15 cellular contexts compared by ENCODE assay signal in genomic region chr9:113464672-113465271, GRCh38. TPM values are rescaled to one million over a fixed set of nuclear protein-coding genes. Genes with fewer than 3 reads are reported as not detected.
A peak's percentile ranks its signal among the peaks of the same experiment; 100 is the strongest.
DNase-seq lines count a peak whose midpoint lies in the region; ATAC-seq and TF ChIP-seq lines count a peak whose summit lies in the region.
"Had no signal": no experiment of that assay in that cellular context is flagged by ENCODE, and none has a peak within 500 bp of the region (broad histone marks: within the 10 kb centered on the region; RNA-seq: fewer than 3 reads in every experiment).

No MANE protein-coding gene starts in this region.

- BruUV-seq in PC-9 (replicated peaks; lab: Mats Ljungman, UMichigan), result no TSS peak

- CTCF ChIA-PET in PC-9 (lab: Charles Lee), result no interaction called here

- peak overlapping the region; percentile 77 for H3K4me3 ChIP-seq in PC-9
- H3K4me3 ChIP-seq in mesenchymal stem cell (ENCODE audit: insufficient read depth in 1 of 2, low read depth in 1 of 2, low read length in 2 of 2), result no peak overlapping the region
- peak overlapping the region; percentile 79 to 84 for H3K4me3 ChIP-seq in stomach smooth muscle (ENCODE audit: low read length in 2 of 2)
- H3K4me3 ChIP-seq: lung had no signal

- no peak overlapping the region for H3K18ac ChIP-seq in mesenchymal stem cell (ENCODE audit: low read depth in 1 of 2, low read length in 2 of 2)

- no peaks in the 10 kb centered on the region for H3K9me3 ChIP-seq in PC-9 (ENCODE audit: insufficient read depth, low read depth)
- H3K9me3 ChIP-seq in mesenchymal stem cell (ENCODE audit: control insufficient read depth, low read length), result no peaks in the 10 kb centered on the region
- no peaks in the 10 kb centered on the region for H3K9me3 ChIP-seq in stomach smooth muscle (ENCODE audit: control insufficient read depth in 2 of 2, low read length in 2 of 2)

- H3K79me2 ChIP-seq in PC-9 (ENCODE audit: low read depth), result peaks cover 59% of the 10 kb centered on the region

- WGBS in mesenchymal stem cell, result 89% methylated on average over 5 of the region's 5 CpGs

- no peak overlapping the region for H2BK12ac ChIP-seq in mesenchymal stem cell (ENCODE audit: low read length in 2 of 2)

- intact Hi-C loops in PC-9 (cut with micrococcal nuclease; ENCODE audit: unreplicated experiment), result loop anchor here (1.0 kb wide), 1 partner anchor 9 kb away; no protein-coding TSS in a partner anchor

- H2BK15ac ChIP-seq in mesenchymal stem cell (ENCODE audit: low read depth, poor library complexity, severe bottlenecking), result no peak overlapping the region

- H3K4me1 ChIP-seq in PC-9 (replicated peaks; ENCODE audit: insufficient read depth) (peaks cover 31% of the 10 kb centered on the region), mesenchymal stem cell (ENCODE audit: control insufficient read depth, insufficient read depth, low read depth, low read length) (peaks cover 28% of the 10 kb centered on the region), stomach smooth muscle (ENCODE audit: control insufficient read depth, insufficient read depth, low read length) (peaks cover 27% of the 10 kb centered on the region)

- H3K27me3 ChIP-seq in PC-9 (ENCODE audit: insufficient read depth, low read depth) (no peaks in the 10 kb centered on the region), mesenchymal stem cell (ENCODE audit: control insufficient read depth in 1 of 2, insufficient read depth in 1 of 2, low read length in 2 of 2) (peaks cover 5 to 37% of the 10 kb centered on the region in 2 experiments), stomach smooth muscle (ENCODE audit: control insufficient read depth in 1 of 2, insufficient read depth in 2 of 2, low read length in 2 of 2) (no peaks in the 10 kb centered on the region)

- H3K4me2 ChIP-seq in PC-9 (peak overlapping the region; percentile 82), mesenchymal stem cell (ENCODE audit: low read length, poor library complexity, severe bottlenecking) (no peak overlapping the region)

- H2AK5ac ChIP-seq in mesenchymal stem cell (ENCODE audit: low read length, severe bottlenecking), result no peak overlapping the region

- H3K14ac ChIP-seq in mesenchymal stem cell (ENCODE audit: low read length in 2 of 2), result no peak overlapping the region

- H3K36me3 ChIP-seq in PC-9 (ENCODE audit: low read depth) (no peaks in the 10 kb centered on the region; the same call in 1 of the 2 replicates), mesenchymal stem cell (ENCODE audit: control insufficient read depth in 1 of 2, insufficient read depth in 2 of 2, low read depth in 1 of 2, low read length in 2 of 2) (no peaks in the 10 kb centered on the region), stomach smooth muscle (ENCODE audit: control insufficient read depth in 2 of 2, insufficient read depth in 2 of 2, low read length in 2 of 2) (no peaks in the 10 kb centered on the region)

- peak overlapping the region; percentile 28 for H4K8ac ChIP-seq in mesenchymal stem cell (ENCODE audit: low read length)

- H4K91ac ChIP-seq in mesenchymal stem cell (ENCODE audit: low read length), result peak overlapping the region; percentile 35

- no peaks in the 10 kb centered on the region for H3F3A ChIP-seq in PC-9 (ENCODE audit: insufficient read depth, low read depth)

- H3K23ac ChIP-seq in mesenchymal stem cell (ENCODE audit: low read length in 2 of 2), result no peak overlapping the region

- ATAC-seq in HG03139 (IDR thresholded peaks at IDR 0.05; ENCODE audit: unreplicated experiment) (no peak), esophagus mucosa (no peak)

- TF ChIP-seq CTCF in PC-9 (conservative IDR thresholded peaks at IDR 0.05), result no peak

- H3K27ac ChIP-seq in PC-9, result no peak overlapping the region
- H3K27ac ChIP-seq in mesenchymal stem cell (ENCODE audit: low read length, poor library complexity, severe bottlenecking), result no peak overlapping the region
- peak overlapping the region; percentile 69 for H3K27ac ChIP-seq in stomach smooth muscle (ENCODE audit: low read length)

- POLR2A ChIA-PET in PC-9 (lab: Charles Lee; ENCODE audit: unreplicated experiment), result interaction anchor here (0.6 kb wide), 1 partner anchor 345 kb away, joined by 3 read pairs; no protein-coding TSS in a partner anchor

- no peak overlapping the region; the same call in 1 of the 2 replicates for H2AFZ ChIP-seq in PC-9
- H2AFZ ChIP-seq in mesenchymal stem cell (ENCODE audit: low read depth, low read length), result no peak overlapping the region

- no peaks in the 10 kb centered on the region for H4K20me1 ChIP-seq in PC-9 (ENCODE audit: insufficient read depth)

- no peak overlapping the region for H3K4ac ChIP-seq in mesenchymal stem cell (ENCODE audit: low read depth in 1 of 2, low read length in 2 of 2)

- no peak overlapping the region for H2BK120ac ChIP-seq in mesenchymal stem cell (ENCODE audit: low read depth, low read length)

- no peak overlapping the region for H2BK5ac ChIP-seq in mesenchymal stem cell (ENCODE audit: low read depth, low read length, poor library complexity, severe bottlenecking)

- H3K9me2 ChIP-seq in PC-9 (ENCODE audit: insufficient read depth), result no peaks in the 10 kb centered on the region

- DNase-seq in DMS 273 (lab: John Stamatoyannopoulos, UW; ENCODE audit: unreplicated experiment) (peak; percentile 17), DMS 273 treated with DMSO at 0.1 percent for 48 hours (lab: John Stamatoyannopoulos, UW) (no peak), PC-9 (no peak), mesenchymal stem cell (no peak), NCI-H187 (lab: John Stamatoyannopoulos, UW) (no peak)
- DNase-seq: 8988T; activated T-cell treated with anti-CD3 and anti-CD28 coated beads, Interleukin-2, amount 50 U/mL, for 24 hours; amniotic stem cell; DMS153; effector CD8-positive, alpha-beta T cell; H7 had no signal

- H3K79me1 ChIP-seq in mesenchymal stem cell (replicated peaks; ENCODE audit: low read length, poor library complexity, severe bottlenecking), result peaks cover 4% of the 10 kb centered on the region

- H3K9ac ChIP-seq in mesenchymal stem cell (ENCODE audit: low read length) (no peak overlapping the region), stomach smooth muscle (ENCODE audit: low read length in 2 of 2) (peak overlapping the region; percentile 65 to 76)

RNA-seq across cellular contexts. Expression of gene RGS3, which starts 1.2 kb away (rescaled TPM):
- total RNA-seq in PC-9 (2021) (61.8 and 75.8 TPM in 2 replicates), esophagus mucosa (22.8 TPM)
- 41.4 TPM for polyA plus RNA-seq in mesenchymal stem cell (2013, experiment 1 of 2)
- polyA plus RNA-seq in mesenchymal stem cell (2013, experiment 2 of 2), result 42.1 TPM

RNA-seq across cellular contexts. Expression of gene C9orf43, which starts 54.2 kb away (rescaled TPM):
- total RNA-seq in PC-9 (2021) (1.5 and 2.5 TPM in 2 replicates), esophagus mucosa (0.36 TPM)
- polyA plus RNA-seq in mesenchymal stem cell (2013, experiment 1 of 2), result 1.0 TPM
- 1.2 TPM for polyA plus RNA-seq in mesenchymal stem cell (2013, experiment 2 of 2)

RNA-seq across cellular contexts. Expression of gene POLE3, which starts 54.3 kb away (rescaled TPM):
- total RNA-seq in PC-9 (2021) (53.8 and 64.5 TPM in 2 replicates), esophagus mucosa (39.7 TPM)
- polyA plus RNA-seq in mesenchymal stem cell (2013, experiment 1 of 2), result 36.6 TPM
- polyA plus RNA-seq in mesenchymal stem cell (2013, experiment 2 of 2), result 36.2 TPM

Comparison
In these comparisons a context has a peak if more than half of its experiments do, and no peak if none do; other contexts are left out.
1. H3K4me3 ChIP-seq: peak in PC-9 (single experiment) and stomach smooth muscle (2 of 2); none in mesenchymal stem cell (0 of 2).